In genomic region chr7:50725774-50726173, GRCh38 we compare ENCODE assay signal across 19 cellular contexts. TPM values are rescaled to one million over a fixed set of nuclear protein-coding genes. Genes with fewer than 3 reads are reported as not detected.
DNase-seq lines count a peak whose midpoint lies in the region; ATAC-seq, FAIRE-seq and TF ChIP-seq lines count a peak whose summit lies in the region.
"Had no signal": no experiment of that assay in that cellular context is flagged by ENCODE, and none has a peak within 500 bp of the region (broad histone marks: within the 10 kb centered on the region; RNA-seq: fewer than 3 reads in every experiment).

No MANE protein-coding gene starts in this region.

- H4K20me1 ChIP-seq in HepG2 (ENCODE audit: insufficient read depth, low read length), result no peaks in the 10 kb centered on the region
- H4K20me1 ChIP-seq in endothelial cell of umbilical vein (replicated peaks; ENCODE audit: control insufficient read depth, extremely low read depth, insufficient read depth, low read length), result no peaks in the 10 kb centered on the region

- no peak overlapping the region for H3K27ac Mint-ChIP-seq in activated CD4-positive, alpha-beta T cell treated with anti-CD3 and anti-CD28 coated beads for 36 hours
- H3K27ac Mint-ChIP-seq: CD4-positive, alpha-beta T cell had no signal

- no peaks in the 10 kb centered on the region for H3K27me3 Mint-ChIP-seq in activated CD4-positive, alpha-beta T cell treated with anti-CD3 and anti-CD28 coated beads for 36 hours
- H3K27me3 Mint-ChIP-seq: CD4-positive, alpha-beta T cell had no signal

- H3K9ac ChIP-seq in liver (ENCODE audit: low read depth in 1 of 2, low read length in 2 of 2), result no peak overlapping the region
- no peak overlapping the region for H3K9ac ChIP-seq in HepG2 (ENCODE audit: insufficient read depth, low read depth, low read length)
- H3K9ac ChIP-seq in endothelial cell of umbilical vein (replicated peaks; ENCODE audit: extremely low read depth, insufficient read depth, low read length), result no peak overlapping the region
- no peak overlapping the region for H3K9ac ChIP-seq in skeletal muscle tissue (ENCODE audit: low read depth in 1 of 3, low read length in 3 of 3)
- H3K9ac ChIP-seq: GM23248 had no signal

- no peaks in the 10 kb centered on the region for H3K9me3 ChIP-seq in liver (ENCODE audit: control insufficient read depth in 4 of 4, low read length in 3 of 4)
- H3K9me3 ChIP-seq in HepG2 (ENCODE audit: low read length), result no peaks in the 10 kb centered on the region
- no peaks in the 10 kb centered on the region for H3K9me3 ChIP-seq in endothelial cell of umbilical vein (replicated peaks; ENCODE audit: control insufficient read depth, insufficient read depth, low read length)
- no peaks in the 10 kb centered on the region for H3K9me3 ChIP-seq in skeletal muscle tissue (ENCODE audit: control insufficient read depth in 3 of 3, low read length in 3 of 3)

- H3K4me3 Mint-ChIP-seq in activated CD4-positive, alpha-beta T cell treated with anti-CD3 and anti-CD28 coated beads for 36 hours, result no peak overlapping the region
- H3K4me3 Mint-ChIP-seq: CD4-positive, alpha-beta T cell had no signal

- H3K4me3 ChIP-seq in liver (ENCODE audit: low read depth in 1 of 3, low read length in 3 of 3) (no peak overlapping the region), HepG2 (replicated peaks in 1 of 3; ENCODE audit: insufficient read depth in 1 of 3, low read depth in 2 of 3, low read length in 3 of 3) (no peak overlapping the region), endothelial cell of umbilical vein (replicated peaks in 1 of 3; ENCODE audit: insufficient read depth in 1 of 3, low read depth in 1 of 3, low read length in 3 of 3) (no peak overlapping the region), skeletal muscle tissue (ENCODE audit: low read length in 3 of 3) (no peak overlapping the region)
- H3K4me3 ChIP-seq: GM12878, GM23248 had no signal

- peaks cover 17 to 41% (median 30%) of the 10 kb centered on the region in 4 donors for H3K4me1 ChIP-seq in liver (ENCODE audit: control insufficient read depth in 4 of 4, insufficient read depth in 4 of 4, low read length in 3 of 4)
- H3K4me1 ChIP-seq in HepG2 (ENCODE audit: insufficient read depth, low read length), result peaks cover 11% of the 10 kb centered on the region
- peaks cover 66% of the 10 kb centered on the region for H3K4me1 ChIP-seq in endothelial cell of umbilical vein (ENCODE audit: control insufficient read depth, extremely low read depth, insufficient read depth, low read length)
- H3K4me1 ChIP-seq in skeletal muscle tissue (ENCODE audit: control insufficient read depth in 3 of 3, insufficient read depth in 3 of 3, low read length in 3 of 3), result peaks cover 30 to 55% (median 49%) of the 10 kb centered on the region in 3 donors

- WGBS in liver, result 22% methylated on average over 3 of the region's 3 CpGs
- 84% methylated on average over 3 of the region's 3 CpGs for WGBS in HepG2 (ENCODE audit: low lambda C conversion rate)

- no peaks in the 10 kb centered on the region for H3K9me3 Mint-ChIP-seq in activated CD4-positive, alpha-beta T cell treated with anti-CD3 and anti-CD28 coated beads for 36 hours (ENCODE audit: low read depth)
- H3K9me3 Mint-ChIP-seq: CD4-positive, alpha-beta T cell had no signal

- H3K79me2 ChIP-seq in HepG2 (ENCODE audit: insufficient read depth, low read length) (no peaks in the 10 kb centered on the region), endothelial cell of umbilical vein (ENCODE audit: control insufficient read depth, insufficient read depth, low read length) (peaks cover 92% of the 10 kb centered on the region)

- intact Hi-C loops in HepG2 (cut with micrococcal nuclease; ENCODE audit: unreplicated experiment) (no loop called here), endothelial cell of umbilical vein (cut with micrococcal nuclease) (loop anchor here (2.0 to 5.0 kb wide), 3 partner anchors 67 to 227 kb away; no protein-coding TSS in a partner anchor)
- intact Hi-C loops in activated CD4-positive, alpha-beta T cell treated with anti-CD3 and anti-CD28 coated beads for 36 hours (cut with DNase I, micrococcal nuclease), result no loop called here

- TF ChIP-seq POLR2A in HepG2 (IDR thresholded peaks at IDR 0.05; ENCODE audit: insufficient read depth in 1 of 2, low read depth in 2 of 2, low read length in 2 of 2) (no peak), endothelial cell of umbilical vein (IDR thresholded peaks at IDR 0.05; ENCODE audit: low read depth, low read length) (no peak)

- FAIRE-seq in HepG2 (lab: Jason Lieb, UNC) (no peak), endothelial cell of umbilical vein (lab: Jason Lieb, UNC) (peak; percentile 68)
- FAIRE-seq: GM12878, H54 had no signal

- CTCF ChIA-PET in HepG2 (lab: Yijun Ruan, JAX; ENCODE audit: low intra/inter-chr PET ratio, low total read pairs) (no interaction called here), endothelial cell of umbilical vein (lab: Charles Lee) (interaction anchor here (1.0 to 1.2 kb wide), 2 partner anchors 50 to 416 kb away, joined by 3 read pairs; no protein-coding TSS in a partner anchor)
- CTCF ChIA-PET in activated CD4-positive, alpha-beta T cell treated with anti-CD3 and anti-CD28 coated beads for 36 hours (lab: Charles Lee), result no interaction called here

- dilution Hi-C loops in endothelial cell of umbilical vein (cut with MboI; ENCODE audit: extremely low pct_ligation_motif_present, low sequenced_read_pairs), result no loop called here

- ATAC-seq in HepG2 (no peak), HG02870 (IDR thresholded peaks at IDR 0.05; ENCODE audit: unreplicated experiment) (no peak)
- ATAC-seq in activated CD4-positive, alpha-beta T cell treated with anti-CD3 and anti-CD28 coated beads for 36 hours, result no peak
- ATAC-seq: GM12878, HCT116 had no signal

- TF ChIP-seq RAD21 in liver (IDR thresholded peaks at IDR 0.05) (peak; percentile 52 to 55), HepG2 (CRISPR knock-in tag; IDR thresholded peaks at IDR 0.05) (no peak)

- peaks cover 8% of the 10 kb centered on the region for H3K4me1 Mint-ChIP-seq in activated CD4-positive, alpha-beta T cell treated with anti-CD3 and anti-CD28 coated beads for 36 hours

- H3K27ac ChIP-seq in liver (ENCODE audit: low read depth in 1 of 2, low read length in 2 of 2), result peak overlapping the region; percentile 27 to 42
- no peak overlapping the region for H3K27ac ChIP-seq in HepG2 (ENCODE audit: extremely low read length, insufficient read depth, low read length)
- no peak overlapping the region for H3K27ac ChIP-seq in endothelial cell of umbilical vein (ENCODE audit: insufficient read depth, low read depth, low read length)
- peak overlapping the region; percentile 8 for H3K27ac ChIP-seq in skeletal muscle tissue (ENCODE audit: low read depth, low read length)
- H3K27ac ChIP-seq: GM23248 had no signal

- no TSS peak for BruUV-seq in HepG2 (replicated peaks; lab: Mats Ljungman, UMichigan)
- BruUV-seq in endothelial cell of umbilical vein (replicated peaks; lab: Mats Ljungman, UMichigan), result no TSS peak

- H3K4me2 ChIP-seq in HepG2 (ENCODE audit: low read depth, low read length), result no peak overlapping the region
- peak overlapping the region; percentile 5 for H3K4me2 ChIP-seq in endothelial cell of umbilical vein (ENCODE audit: insufficient read depth, low read length)

- POLR2A ChIA-PET in HepG2 (lab: Yijun Ruan, JAX), result no interaction called here
- POLR2A ChIA-PET in endothelial cell of umbilical vein (lab: Charles Lee), result no interaction called here
- POLR2A ChIA-PET in activated CD4-positive, alpha-beta T cell treated with anti-CD3 and anti-CD28 coated beads for 36 hours (lab: Charles Lee), result no interaction called here

- H3K27me3 ChIP-seq in liver (ENCODE audit: control insufficient read depth in 4 of 4, insufficient read depth in 4 of 4, low read length in 3 of 4) (no peaks in the 10 kb centered on the region), HepG2 (ENCODE audit: control insufficient read depth in 1 of 2, insufficient read depth in 2 of 2, low read length in 2 of 2) (no peaks in the 10 kb centered on the region), endothelial cell of umbilical vein (ENCODE audit: control insufficient read depth in 2 of 2, insufficient read depth in 2 of 2, low read length in 2 of 2) (no peaks in the 10 kb centered on the region), skeletal muscle tissue (ENCODE audit: control insufficient read depth in 3 of 3, insufficient read depth in 3 of 3, low read length in 3 of 3) (no peaks in the 10 kb centered on the region)

- H3K9me1 ChIP-seq in endothelial cell of umbilical vein (replicated peaks; ENCODE audit: control insufficient read depth, extremely low read depth, insufficient read depth, low read length), result no peaks in the 10 kb centered on the region

- DNase-seq in HepG2 (ENCODE audit: low spot score) (no peak), endothelial cell of umbilical vein (ENCODE audit: low read depth, low spot score) (peak; percentile 45)
- no peak for DNase-seq in effector CD8-positive, alpha-beta T cell (lab: John Stamatoyannopoulos, UW)
- DNase-seq in activated CD4-positive, alpha-beta T cell treated with anti-CD3 and anti-CD28 coated beads for 36 hours, result no peak
- DNase-seq: 8988T; AML-193; C1 segment of cervical spinal cord; Calu3; CD4-positive, alpha-beta T cell; DMS 273 treated with DMSO at 0.1 percent for 48 hours; DMS79; GM23248 had no signal

- in situ Hi-C loops in HepG2 (cut with HindIII; ENCODE audit: extremely low pct_ligation_motif_present, low pct_unique_long_range_greater_than_20kb), result no loop called here

- H2AFZ ChIP-seq in HepG2 (ENCODE audit: low read length), result no peak overlapping the region
- H2AFZ ChIP-seq in endothelial cell of umbilical vein (ENCODE audit: low read depth, low read length), result no peak overlapping the region
- H2AFZ ChIP-seq: GM23248 had no signal

- TF ChIP-seq EP300 in HepG2 (IDR thresholded peaks at IDR 0.05; ENCODE audit: low read depth in 2 of 2, low read length in 2 of 2), result no peak
- no peak for TF ChIP-seq EP300 in HepG2 (CRISPR knock-in tag; IDR thresholded peaks at IDR 0.05; ENCODE audit: borderline replicate concordance)

- TF ChIP-seq CTCF in liver (IDR thresholded peaks at IDR 0.05; ENCODE audit: low read depth, low read length, missing input control) (no peak), HepG2 (CRISPR knock-in tag; IDR thresholded peaks at IDR 0.05) (no peak), endothelial cell of umbilical vein (IDR thresholded peaks at IDR 0.05; ENCODE audit: extremely low read depth in 1 of 2, insufficient read depth in 1 of 2, low read depth in 1 of 2, low read length in 2 of 2) (no peak)

- H3K36me3 Mint-ChIP-seq in activated CD4-positive, alpha-beta T cell treated with anti-CD3 and anti-CD28 coated beads for 36 hours (ENCODE audit: low read depth), result no peaks in the 10 kb centered on the region

- H3K36me3 ChIP-seq in liver (ENCODE audit: control insufficient read depth in 4 of 4, insufficient read depth in 3 of 4, low read depth in 1 of 4, low read length in 3 of 4), result peaks cover 0 to 5% (median 0%) of the 10 kb centered on the region in 4 donors
- no peaks in the 10 kb centered on the region for H3K36me3 ChIP-seq in HepG2 (replicated peaks in 1 of 2; ENCODE audit: control insufficient read depth in 1 of 2, insufficient read depth in 2 of 2, low read length in 2 of 2)
- H3K36me3 ChIP-seq in endothelial cell of umbilical vein (ENCODE audit: control insufficient read depth in 2 of 2, extremely low read depth in 1 of 2, insufficient read depth in 2 of 2, low read length in 2 of 2), result peaks cover 0 to 13% of the 10 kb centered on the region in 2 experiments
- H3K36me3 ChIP-seq in skeletal muscle tissue (ENCODE audit: control insufficient read depth in 3 of 3, insufficient read depth in 3 of 3, low read length in 3 of 3), result peaks cover 0 to 11% (median 2%) of the 10 kb centered on the region in 3 donors

RNA-seq across cellular contexts. Expression of gene GRB10, which starts 56.9 kb away (rescaled TPM):
- total RNA-seq in liver (10 to 100 TPM; 19.6 to 53.1 TPM), HepG2 (2016; rRNA removed; fragmentation: Illumina TruSeq; extraction: Trizol) (6.8 and 8.3 TPM in 2 replicates), endothelial cell of umbilical vein (240 and 243 TPM in 2 replicates), skeletal muscle tissue (17.7 TPM)
- polyA plus RNA-seq in liver (10 to 100 TPM; 10.7 to 15.4 TPM), HepG2 (2011; rRNA removed) (4.0 and 5.6 TPM in 2 replicates), endothelial cell of umbilical vein (36.2 and 43.7 TPM in 2 replicates)
- total RNA-seq in HepG2 (2016; cell fraction: cytosol; rRNA removed; fragmentation: Illumina TruSeq; extraction: Trizol; ENCODE audit: low read depth), result 5.3 and 6.7 TPM in 2 replicates
- 6.0 and 6.8 TPM in 2 replicates for total RNA-seq in HepG2 (2016; cell fraction: insoluble cytoplasmic fraction; rRNA removed; fragmentation: Illumina TruSeq; extraction: Trizol)
- total RNA-seq in HepG2 (2016; cell fraction: membrane; rRNA removed; fragmentation: Illumina TruSeq; extraction: Trizol), result 5.8 and 7.2 TPM in 2 replicates
- total RNA-seq in HepG2 (2016; cell fraction: nucleus; rRNA removed; fragmentation: Illumina TruSeq; extraction: Trizol), result 9.6 and 9.8 TPM in 2 replicates
- polyA plus RNA-seq in HepG2 (2011; cell fraction: cytosol; rRNA removed), result 3.2 and 4.2 TPM in 2 replicates
- 10.8 and 14.7 TPM in 2 replicates for polyA plus RNA-seq in HepG2 (2011; cell fraction: nucleus; rRNA removed)
- 5.0 and 10.6 TPM in 2 replicates for polyA plus RNA-seq in HepG2 (2012)
- polyA plus RNA-seq in HepG2 (2016; cell fraction: cytosol; fragmentation: Illumina TruSeq; extraction: Trizol; ENCODE audit: low read depth), result 2.0 and 2.5 TPM in 2 replicates
- 5.9 and 7.3 TPM in 2 replicates for polyA plus RNA-seq in HepG2 (2016; cell fraction: insoluble cytoplasmic fraction; fragmentation: Illumina TruSeq; extraction: Trizol; ENCODE audit: low read depth)
- polyA plus RNA-seq in HepG2 (2016; cell fraction: membrane; fragmentation: Illumina TruSeq; extraction: Trizol; ENCODE audit: low read depth), result 3.6 and 4.4 TPM in 2 replicates
- 13.4 and 14.4 TPM in 2 replicates for polyA plus RNA-seq in HepG2 (2016; cell fraction: nucleus; fragmentation: Illumina TruSeq; extraction: Trizol; ENCODE audit: insufficient read depth, low read depth)
- 14.7 and 40.4 TPM in 2 replicates for polyA minus RNA-seq in HepG2 (2011; rRNA and poly(A)+ RNA removed; ENCODE audit: low replicate concordance)
- 7.3 and 9.2 TPM in 2 replicates for polyA minus RNA-seq in HepG2 (2011; cell fraction: cytosol; rRNA and poly(A)+ RNA removed)
- polyA minus RNA-seq in HepG2 (2011; cell fraction: nucleus; rRNA and poly(A)+ RNA removed), result 26.9 and 31.1 TPM in 2 replicates
- 30.5 and 31.8 TPM in 2 replicates for polyA plus RNA-seq in endothelial cell of umbilical vein (2011; cell fraction: cytosol; rRNA removed)
- 127 and 138 TPM in 2 replicates for polyA plus RNA-seq in endothelial cell of umbilical vein (2011; cell fraction: nucleus; rRNA removed)
- 81.9 and 101 TPM in 2 replicates for polyA plus RNA-seq in endothelial cell of umbilical vein (2012)
- 129 and 144 TPM in 2 replicates for polyA minus RNA-seq in endothelial cell of umbilical vein
- polyA minus RNA-seq in endothelial cell of umbilical vein (2011; cell fraction: cytosol; rRNA and poly(A)+ RNA removed), result 19.9 TPM
- 265 and 279 TPM in 2 replicates for polyA minus RNA-seq in endothelial cell of umbilical vein (2011; cell fraction: nucleus; rRNA and poly(A)+ RNA removed)
- total RNA-seq in activated CD4-positive, alpha-beta T cell treated with anti-CD3 and anti-CD28 coated beads for 36 hours, result 10 to 100 TPM in 1 of 2 experiments, 1 to 10 TPM in 1; 9.5 to 11.9 TPM
- total RNA-seq: G401 had no signal

Comparison
In these comparisons a context has a peak if more than half of its experiments do, and no peak if none do; other contexts are left out.
1. H3K27ac ChIP-seq: peak in liver (2 of 2) and skeletal muscle tissue (single experiment); none in HepG2 (single experiment) and endothelial cell of umbilical vein (single experiment).